8 cellular contexts compared by ENCODE assay signal in genomic region chr14:77616454-77617229, GRCh38. TPM values are rescaled to one million over a fixed set of nuclear protein-coding genes. Genes with fewer than 3 reads are reported as not detected.
DNase-seq lines count a peak whose midpoint lies in the region; ATAC-seq and TF ChIP-seq lines count a peak whose summit lies in the region.

Gene SPTLC2 (minus strand): TSS chr14:77616637. CDS start chr14:77616579, 58 bp downstream.

- H3K27ac ChIP-seq in SK-N-MC (no peak within 1 kb of the TSS), gastroesophageal sphincter (peak within 1 kb of the TSS; percentile 59 to 85 (median 84)), neutrophil (peak within 1 kb of the TSS; percentile 93), substantia nigra (ENCODE audit: low read depth, low read length, poor library complexity, severe bottlenecking) (peak within 1 kb of the TSS; percentile 83)

- no peaks in the 10 kb centered on the region for H3K9me3 Mint-ChIP-seq in activated naive CD4-positive, alpha-beta T cell treated with anti-CD3 and anti-CD28 coated beads, Interleukin-2, amount 10 ng/mL, durations not matched to agents 7 days and 5 days

- H3K9ac ChIP-seq in SK-N-MC (ENCODE audit: insufficient read length), result peak within 1 kb of the TSS; percentile 78

- WGBS in gastroesophageal sphincter (ENCODE audit: low coverage in 1 of 2), 2 donors, result 1 to 2% methylated on average over 8 to 9 of the region's 58 CpGs

- H3K27me3 ChIP-seq in gastroesophageal sphincter, result no peaks in the 10 kb centered on the region
- no peaks in the 10 kb centered on the region for H3K27me3 ChIP-seq in neutrophil

- TF ChIP-seq EP300 in gastroesophageal sphincter (IDR thresholded peaks at IDR 0.05), result no peak

- H3K9me3 ChIP-seq in SK-N-MC (ENCODE audit: low read depth, low read length), result no peaks in the 10 kb centered on the region
- H3K9me3 ChIP-seq in gastroesophageal sphincter, result no peaks in the 10 kb centered on the region
- H3K9me3 ChIP-seq in neutrophil, result no peaks in the 10 kb centered on the region

- peak within 1 kb of the TSS; percentile 90 for H3K4me3 Mint-ChIP-seq in activated naive CD4-positive, alpha-beta T cell treated with anti-CD3 and anti-CD28 coated beads, Interleukin-2, amount 10 ng/mL, durations not matched to agents 7 days and 5 days

- H3K4me1 Mint-ChIP-seq in activated naive CD4-positive, alpha-beta T cell treated with anti-CD3 and anti-CD28 coated beads, Interleukin-2, amount 10 ng/mL, durations not matched to agents 7 days and 5 days, result peaks cover 39% of the 10 kb centered on the region

- TF ChIP-seq CTCF in NB4 (IDR thresholded peaks at IDR 0.05; ENCODE audit: low read depth, low read length) (no peak), gastroesophageal sphincter (IDR thresholded peaks at IDR 0.05) (peak in 2 of 4 experiments; percentile 3 to 22), neutrophil (IDR thresholded peaks at IDR 0.05) (peak; percentile 44)

- peak within 1 kb of the TSS; percentile 87 for H3K27ac Mint-ChIP-seq in activated naive CD4-positive, alpha-beta T cell treated with anti-CD3 and anti-CD28 coated beads, Interleukin-2, amount 10 ng/mL, durations not matched to agents 7 days and 5 days

- CTCF ChIA-PET in activated naive CD4-positive, alpha-beta T cell treated with anti-CD3 and anti-CD28 coated beads, Interleukin-2, amount 10 ng/mL, durations not matched to agents 7 days and 5 days (lab: Charles Lee), result interaction anchor here (0.8 to 0.9 kb wide), 2 partner anchors 51 to 158 kb away, joined by 3 read pairs; no protein-coding TSS in a partner anchor

- TF ChIP-seq POLR2A in NB4 (IDR thresholded peaks at IDR 0.05; ENCODE audit: extremely low read depth, insufficient read length), result peak; percentile 58
- peak; percentile 60 for TF ChIP-seq POLR2A in gastroesophageal sphincter (IDR thresholded peaks at IDR 0.05)

- H3K36me3 Mint-ChIP-seq in activated naive CD4-positive, alpha-beta T cell treated with anti-CD3 and anti-CD28 coated beads, Interleukin-2, amount 10 ng/mL, durations not matched to agents 7 days and 5 days, result peaks cover 28% of the 10 kb centered on the region

- peaks cover 20% of the 10 kb centered on the region for H3K27me3 Mint-ChIP-seq in activated naive CD4-positive, alpha-beta T cell treated with anti-CD3 and anti-CD28 coated beads, Interleukin-2, amount 10 ng/mL, durations not matched to agents 7 days and 5 days

- ATAC-seq in HG02571 (IDR thresholded peaks at IDR 0.05; ENCODE audit: unreplicated experiment) (peak; percentile 95), gastroesophageal sphincter (peak; percentile 98)

- H3K4me3 ChIP-seq in GM08714 (ENCODE audit: low read length) (peak within 1 kb of the TSS; percentile 86), NB4 (ENCODE audit: low read depth, low read length) (peak within 1 kb of the TSS; percentile 90), SK-N-MC (peak within 1 kb of the TSS; percentile 90), gastroesophageal sphincter (peak within 1 kb of the TSS; percentile 80 to 91), neutrophil (ENCODE audit: low read depth in 1 of 2, low read length in 1 of 2) (peak within 1 kb of the TSS; percentile 93 to 94)

- DNase-seq in NB4 (ENCODE audit: low read depth) (peak; percentile 99), SK-N-MC (ENCODE audit: low read depth, low spot score) (peak; percentile 94), substantia nigra (lab: John Stamatoyannopoulos, UW) (peak; percentile 72 to 100 (median 99))
- peak; percentile 99 for DNase-seq in activated naive CD4-positive, alpha-beta T cell treated with anti-CD3 and anti-CD28 coated beads, Interleukin-2, amount 10 ng/mL, durations not matched to agents 7 days and 5 days

- H3K36me3 ChIP-seq in SK-N-MC (ENCODE audit: insufficient read depth, low read length) (no peaks in the 10 kb centered on the region), gastroesophageal sphincter (no peaks in the 10 kb centered on the region), neutrophil (no peaks in the 10 kb centered on the region)

- H3K4me1 ChIP-seq in gastroesophageal sphincter (peaks cover 5 to 23% (median 8%) of the 10 kb centered on the region in 3 donors), neutrophil (ENCODE audit: control insufficient read depth in 1 of 2, insufficient read depth in 1 of 2, low read depth in 1 of 2, low read length in 1 of 2) (peaks cover 43 to 44% of the 10 kb centered on the region in 2 experiments)

RNA-seq across cellular contexts. Expression of gene SPTLC2, which starts in this region (rescaled TPM):
- 10 to 100 TPM; 13.2 to 35.2 (median 20.5) TPM for total RNA-seq in gastroesophageal sphincter
